14 cellular contexts compared by ENCODE assay signal in the genomic region with DNA sequence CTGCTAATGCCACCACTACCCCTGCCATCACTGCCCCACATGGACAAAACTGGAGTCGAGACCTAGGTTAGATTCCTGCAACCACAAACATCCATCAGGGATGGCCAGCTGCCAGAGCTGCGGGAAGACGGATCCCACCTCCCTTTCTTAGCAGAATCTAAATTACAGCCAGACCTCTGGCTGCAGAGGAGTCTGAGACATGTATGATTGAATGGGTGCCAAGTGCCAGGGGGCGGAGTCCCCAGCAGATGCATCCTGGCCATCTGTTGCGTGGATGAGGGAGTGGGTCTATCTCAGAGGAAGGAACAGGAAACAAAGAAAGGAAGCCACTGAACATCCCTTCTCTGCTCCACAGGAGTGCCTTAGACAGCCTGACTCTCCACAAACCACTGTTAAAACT. TPM values are rescaled to one million over a fixed set of nuclear protein-coding genes. Genes with fewer than 3 reads are reported as not detected.
A peak's percentile ranks its signal among the peaks of the same experiment; 100 is the strongest.
DNase-seq lines count a peak whose midpoint lies in the region; ATAC-seq and TF ChIP-seq lines count a peak whose summit lies in the region.
"Had no signal": no experiment of that assay in that cellular context is flagged by ENCODE, and none has a peak within 500 bp of the region (broad histone marks: within the 10 kb centered on the region; RNA-seq: fewer than 3 reads in every experiment).

No MANE protein-coding gene starts in this region.

- no peak for TF ChIP-seq CTCF in heart left ventricle (IDR thresholded peaks at IDR 0.05)
- TF ChIP-seq CTCF in fibroblast of mammary gland (conservative IDR thresholded peaks at IDR 0.05; ENCODE audit: control insufficient read depth, insufficient read depth, low read depth, low read length): no peak
- no peak for TF ChIP-seq CTCF in upper lobe of right lung (IDR thresholded peaks at IDR 0.05)

- H3K9me3 ChIP-seq in heart left ventricle (no peaks in the 10 kb centered on the region), upper lobe of right lung (no peaks in the 10 kb centered on the region)
- H3K9me3 ChIP-seq: SJSA1 had no signal

- no peak for TF ChIP-seq POLR2A in heart left ventricle (IDR thresholded peaks at IDR 0.05)

- H3K4me3 ChIP-seq in heart left ventricle: no peak overlapping the region
- no peak overlapping the region for H3K4me3 ChIP-seq in fibroblast of mammary gland (ENCODE audit: control insufficient read depth, low read depth, low read length)
- no peak overlapping the region for H3K4me3 ChIP-seq in upper lobe of right lung
- H3K4me3 ChIP-seq: SJSA1 had no signal

- peaks cover 0 to 48% (median 27%) of the 10 kb centered on the region in 9 donors for H3K36me3 ChIP-seq in heart left ventricle
- H3K36me3 ChIP-seq in upper lobe of right lung: peaks cover 28% of the 10 kb centered on the region

- WGBS in heart left ventricle, 4 donors: 41 to 50% (median 46%) methylated on average over 5 of the region's 5 CpGs

- DNase-seq in heart left ventricle (peak in 4 of 5 donors; percentile 26 to 49 (median 40)), cardiac septum (ENCODE audit: low spot score) (no peak), NCI-H2227 (lab: John Stamatoyannopoulos, UW; ENCODE audit: unreplicated experiment) (peak; percentile 68), fibroblast of mammary gland (ENCODE audit: low read depth) (peak; percentile 17), upper lobe of right lung (no peak), retina (no peak), NAMALWA (ENCODE audit: low spot score) (no peak)
- DNase-seq in activated CD4-positive, alpha-beta T cell treated with anti-CD3 and anti-CD28 coated beads for 1 hour: no peak
- DNase-seq: activated CD8-positive, alpha-beta memory T cell treated with anti-CD3 and anti-CD28 coated beads for 24 hours; activated gamma-delta T cell treated with Interleukin-2 at 50 U/mL for 16 hours; NCI-H1092 treated with DMSO at 0.1 percent for 48 hours; NK-92 treated with Interleukin-12 subunit alpha and Interleukin-12 subunit beta, amount 100 ng/mL, for 24 hours; stimulated activated CD4-positive, alpha-beta T cell treated with anti-CD3 and anti-CD28 coated beads, Interleukin-12 subunit alpha, Interleukin-12 subunit beta, amount 100 ng/mL, for 4 hours had no signal

- H3K4me1 ChIP-seq in heart left ventricle (peaks cover 0 to 14% (median 0%) of the 10 kb centered on the region in 12 donors), upper lobe of right lung (no peaks in the 10 kb centered on the region)
- H3K4me1 ChIP-seq: SJSA1 had no signal

- peak overlapping the region in 5 of 12 donors; percentile 9 to 74 (median 38) for H3K27ac ChIP-seq in heart left ventricle
- no peak overlapping the region for H3K27ac ChIP-seq in upper lobe of right lung
- H3K27ac ChIP-seq: SJSA1 had no signal

- H3K27me3 ChIP-seq in heart left ventricle (no peaks in the 10 kb centered on the region), upper lobe of right lung (no peaks in the 10 kb centered on the region)
- H3K27me3 ChIP-seq: SJSA1 had no signal

- ATAC-seq in heart left ventricle: peak in 3 of 4 donors; percentile 31 to 83 (median 31)
- peak; percentile 51 for ATAC-seq in upper lobe of right lung

- intact Hi-C loops in heart left ventricle (cut with DNase I): loop anchor here in 1 of 10 donors (10.0 kb wide), 1 partner anchor 66 kb away; the partner anchor contains the start of gene OAS1
- intact Hi-C loops in cardiac septum (cut with DNase I): no loop called here
- intact Hi-C loops in upper lobe of right lung (cut with DNase I): no loop called here

RNA-seq across cellular contexts. Expression of gene OAS2, which starts 7.1 kb away (rescaled TPM):
- 10 to 100 TPM in 4 of 9 donors, 1 to 10 TPM in 5; 6.0 to 46.1 (median 9.8) TPM for total RNA-seq in heart left ventricle
- 1 to 10 TPM; 3.8 to 4.2 TPM for polyA plus RNA-seq in heart left ventricle
- total RNA-seq in cardiac septum: 6.4 TPM
- 57.7 TPM for total RNA-seq in upper lobe of right lung

RNA-seq across cellular contexts. Expression of gene OAS3, which starts 33.0 kb away (rescaled TPM):
- 10 to 100 TPM in 4 of 9 donors, 1 to 10 TPM in 5; 5.7 to 45.1 (median 10.0) TPM for total RNA-seq in heart left ventricle
- polyA plus RNA-seq in heart left ventricle: 1 to 10 TPM; 4.1 to 4.6 TPM
- 6.4 TPM for total RNA-seq in cardiac septum
- 47.4 TPM for total RNA-seq in upper lobe of right lung

Comparison
In these comparisons a context has a peak if more than half of its experiments do, and no peak if none do; other contexts are left out.
1. DNase-seq: peak in heart left ventricle (4 of 5), NCI-H2227 (single experiment) and fibroblast of mammary gland (single experiment); none in cardiac septum (single experiment), upper lobe of right lung (single experiment), retina (single experiment), NAMALWA (single experiment) and activated CD4-positive, alpha-beta T cell treated with anti-CD3 and anti-CD28 coated beads for 1 hour (single experiment).